Comparison of ENCODE assay signal across 11 cellular contexts in the genomic region with DNA sequence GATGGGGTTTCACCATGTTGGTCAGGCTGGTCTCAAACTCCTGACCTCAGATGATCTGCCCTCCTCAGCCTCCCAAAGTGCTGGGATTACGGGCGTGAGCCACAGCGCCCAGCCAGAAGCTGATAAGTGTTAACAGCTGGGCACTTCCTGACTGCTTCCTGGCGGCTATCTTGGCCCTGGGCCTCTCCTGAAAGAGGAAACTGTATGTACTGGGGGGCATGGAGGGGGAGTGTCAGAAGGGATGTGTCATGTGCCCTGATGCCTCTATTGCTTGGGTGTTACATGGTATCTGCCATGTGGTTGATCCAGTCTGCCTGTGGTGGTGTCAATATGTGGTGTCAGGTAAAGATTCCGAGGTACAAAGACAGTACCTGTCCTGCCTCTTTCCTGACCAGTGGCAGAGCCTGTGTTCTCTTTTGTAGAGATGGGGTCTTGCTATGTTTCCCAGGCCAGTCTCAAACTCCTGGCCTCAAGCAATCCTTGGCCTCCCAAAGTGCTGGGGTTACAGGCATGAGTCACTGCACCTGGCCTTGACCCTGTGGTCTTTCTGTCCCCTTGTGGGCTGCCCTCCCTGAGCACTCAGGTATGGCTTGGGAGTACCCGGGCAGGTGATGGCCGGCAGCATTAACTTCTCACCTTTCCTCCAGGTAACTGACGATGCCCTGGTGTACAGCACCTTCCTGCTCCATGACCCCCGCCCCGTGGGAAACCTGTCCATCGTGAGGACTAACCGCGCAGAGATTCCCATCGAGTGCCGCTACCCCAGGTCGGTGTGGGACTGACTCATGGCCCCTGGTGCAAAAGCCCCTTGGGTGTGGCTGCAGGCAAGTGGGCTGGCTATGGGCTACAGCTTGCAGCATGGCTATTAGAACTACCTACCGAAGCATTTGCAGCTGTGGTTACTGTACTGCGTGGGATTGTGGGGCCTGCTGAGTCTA. TPM values are rescaled to one million over a fixed set of nuclear protein-coding genes. Genes with fewer than 3 reads are reported as not detected.
DNase-seq lines count a peak whose midpoint lies in the region; ATAC-seq and TF ChIP-seq lines count a peak whose summit lies in the region.
"Had no signal": no experiment of that assay in that cellular context is flagged by ENCODE, and none has a peak within 500 bp of the region (broad histone marks: within the 10 kb centered on the region; RNA-seq: fewer than 3 reads in every experiment).

No MANE protein-coding gene starts in this region.

- DNase-seq in GDM1 (lab: John Stamatoyannopoulos, UW) (peak; percentile 29), NOMO-1 treated with DMSO at 0.1 percent for 48 hours (lab: John Stamatoyannopoulos, UW; ENCODE audit: unreplicated experiment) (peak; percentile 88), endodermal cell (peak; percentile 65), mesenteric fat pad (ENCODE audit: low spot score) (peak; percentile 74), HT-29 (ENCODE audit: low spot score) (no peak), GM19240 (ENCODE audit: insufficient read length, low spot score) (no peak)
- DNase-seq: NCI-H2171 had no signal

- no peak overlapping the region for H3K4me3 Mint-ChIP-seq in endodermal cell

- H3K4me1 Mint-ChIP-seq in endodermal cell, result peaks cover 3% of the 10 kb centered on the region

- no peak overlapping the region for H3K9ac ChIP-seq in endodermal cell (ENCODE audit: extremely low read depth, low read length, poor library complexity, severe bottlenecking)

- no peaks in the 10 kb centered on the region for H3K9me3 ChIP-seq in endodermal cell (ENCODE audit: control insufficient read depth, low read length)
- H3K9me3 ChIP-seq: upper lobe of left lung had no signal

- no peak overlapping the region for H3K27ac Mint-ChIP-seq in endodermal cell

- no peaks in the 10 kb centered on the region for H3K27me3 Mint-ChIP-seq in endodermal cell (ENCODE audit: insufficient read depth)

- no peaks in the 10 kb centered on the region for H3K27me3 ChIP-seq in endodermal cell (ENCODE audit: control insufficient read depth, insufficient read depth, low read length, poor library complexity, severe bottlenecking)
- H3K27me3 ChIP-seq: cardiac muscle cell, upper lobe of left lung had no signal

- no peaks in the 10 kb centered on the region for H3K36me3 Mint-ChIP-seq in endodermal cell (ENCODE audit: low read depth)

- no peaks in the 10 kb centered on the region for H3K4me1 ChIP-seq in endodermal cell (ENCODE audit: control insufficient read depth, insufficient read depth, low read length)

- H3K36me3 ChIP-seq in endodermal cell (ENCODE audit: control insufficient read depth, insufficient read depth, low read length), result no peaks in the 10 kb centered on the region
- H3K36me3 ChIP-seq: cardiac muscle cell, upper lobe of left lung had no signal

- no peaks in the 10 kb centered on the region for H3K9me3 Mint-ChIP-seq in endodermal cell

- no peak overlapping the region for H3K27ac ChIP-seq in endodermal cell (ENCODE audit: low read depth, low read length)
- H3K27ac ChIP-seq: cardiac muscle cell, upper lobe of left lung had no signal

- WGBS in endodermal cell (ENCODE audit: insufficient coverage in 1 of 2, insufficient read length in 1 of 2), 2 experiments, result 87 to 91% methylated on average over 6 to 18 of the region's 18 CpGs

- ATAC-seq in HG02870 (IDR thresholded peaks at IDR 0.05; ENCODE audit: unreplicated experiment) (no peak), GM18873 (IDR thresholded peaks at IDR 0.05; ENCODE audit: low FRiP score, unreplicated experiment) (no peak)

- TF ChIP-seq CTCF in endodermal cell (conservative IDR thresholded peaks at IDR 0.05), result no peak

- no peak overlapping the region for H3K4me3 ChIP-seq in endodermal cell (ENCODE audit: low read length)
- H3K4me3 ChIP-seq: cardiac muscle cell, upper lobe of left lung had no signal

RNA-seq across cellular contexts. Expression of a gene that starts 4.4 kb away (rescaled TPM):
- 1 to 10 TPM in 1 of 2 donors, under 1 TPM in 1; 0.53 to 2.3 TPM for total RNA-seq in endodermal cell
- 1.4 TPM for polyA plus RNA-seq in endodermal cell (2013, experiment 1 of 2)
- polyA plus RNA-seq in endodermal cell (2013, experiment 2 of 2), result not detected
- 0.87 TPM for total RNA-seq in mesenteric fat pad
- 12.7 and 16.4 TPM in 2 replicates for total RNA-seq in HT-29 (2014; rRNA removed; shearing (Covaris generic))

RNA-seq across cellular contexts. Expression of a gene that starts 19.6 kb away (rescaled TPM):
- total RNA-seq in endodermal cell (10 to 100 TPM; 21.9 to 44.5 TPM), mesenteric fat pad (3.7 TPM)
- polyA plus RNA-seq in endodermal cell (2013, experiment 1 of 2), result 9.5 TPM
- 8.4 TPM for polyA plus RNA-seq in endodermal cell (2013, experiment 2 of 2)
- total RNA-seq in HT-29 (2014; rRNA removed; shearing (Covaris generic)), result 2.2 and 2.9 TPM in 2 replicates

RNA-seq across cellular contexts. Expression of a gene that starts 32.4 kb away (rescaled TPM):
- total RNA-seq in endodermal cell (10 to 100 TPM; 34.1 to 38.3 TPM), mesenteric fat pad (35.0 TPM)
- 16.5 TPM for polyA plus RNA-seq in endodermal cell (2013, experiment 1 of 2)
- polyA plus RNA-seq in endodermal cell (2013, experiment 2 of 2), result 18.1 TPM
- total RNA-seq in HT-29 (2014; rRNA removed; shearing (Covaris generic)), result 21.2 and 35.9 TPM in 2 replicates

Comparison
In these comparisons a context has a peak if more than half of its experiments do, and no peak if none do; other contexts are left out.
1. DNase-seq: peak in GDM1 (single experiment), NOMO-1 treated with DMSO at 0.1 percent for 48 hours (single experiment), endodermal cell (single experiment) and mesenteric fat pad (single experiment); none in HT-29 (single experiment) and GM19240 (single experiment).